ENCODE assay signal across 1 cellular context in the genomic region with DNA sequence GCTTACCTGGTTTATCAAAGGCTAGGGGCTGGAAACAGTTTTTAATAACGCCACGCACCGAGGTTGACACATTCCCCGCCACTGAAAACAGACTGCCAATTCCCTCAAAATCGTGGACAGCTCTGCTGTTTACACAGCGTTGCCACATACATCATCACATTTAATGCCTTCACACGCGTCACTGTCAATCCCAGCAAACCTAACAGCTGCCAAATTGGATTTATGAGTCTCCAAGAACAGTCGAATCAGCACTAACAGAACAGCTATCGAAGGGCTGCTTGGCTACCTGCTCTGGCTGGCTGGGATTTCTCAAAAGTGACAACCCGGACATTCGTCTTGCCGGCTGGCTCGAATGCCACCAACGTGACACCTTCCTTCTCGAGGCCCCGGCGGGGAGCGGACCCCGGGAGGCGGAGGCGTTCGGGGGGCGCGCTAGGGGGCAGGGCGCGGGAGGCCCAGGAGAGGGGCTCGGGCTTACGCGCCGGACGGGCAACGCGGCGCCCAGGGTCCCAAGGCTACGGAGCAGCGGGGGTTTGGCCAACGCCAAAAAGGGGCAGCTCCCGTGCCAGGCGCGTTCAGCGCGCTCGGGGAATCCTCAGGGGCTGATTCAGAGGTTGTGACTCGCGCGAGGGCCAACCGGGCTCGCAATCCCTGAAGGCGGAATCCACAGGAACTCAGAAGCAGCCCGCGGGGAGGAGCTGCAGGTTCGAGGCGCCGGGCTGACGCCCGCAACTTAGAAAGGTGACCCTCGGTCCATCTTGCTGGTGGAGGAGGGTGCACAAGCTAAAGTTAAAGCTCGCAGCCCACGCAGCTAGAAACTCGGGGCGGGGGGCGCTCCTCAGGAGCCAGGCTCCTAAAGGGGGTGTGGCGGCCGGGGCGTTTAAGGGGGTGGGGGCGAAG.
TF ChIP-seq lines count a peak whose summit lies in the region.

No MANE protein-coding gene starts in this region.

TF ChIP-seq in HepG2, 621 proteins besides CTCF, POLR2A, EP300 and RAD21 (continued from another document and continues in another):
- TF ChIP-seq, protein P1, sequence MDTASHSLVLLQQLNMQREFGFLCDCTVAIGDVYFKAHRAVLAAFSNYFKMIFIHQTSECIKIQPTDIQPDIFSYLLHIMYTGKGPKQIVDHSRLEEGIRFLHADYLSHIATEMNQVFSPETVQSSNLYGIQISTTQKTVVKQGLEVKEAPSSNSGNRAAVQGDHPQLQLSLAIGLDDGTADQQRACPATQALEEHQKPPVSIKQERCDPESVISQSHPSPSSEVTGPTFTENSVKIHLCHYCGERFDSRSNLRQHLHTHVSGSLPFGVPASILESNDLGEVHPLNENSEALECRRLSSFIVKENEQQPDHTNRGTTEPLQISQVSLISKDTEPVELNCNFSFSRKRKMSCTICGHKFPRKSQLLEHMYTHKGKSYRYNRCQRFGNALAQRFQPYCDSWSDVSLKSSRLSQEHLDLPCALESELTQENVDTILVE (CRISPR knock-in tag; IDR thresholded peaks at IDR 0.05), result no peak
- TF ChIP-seq PHF8 (CRISPR knock-in tag; IDR thresholded peaks at IDR 0.05) (peak; percentile 44; the same call in 1 of the 2 replicates), SNAPC2 (CRISPR knock-in tag; IDR thresholded peaks at IDR 0.05) (no peak), FOXM1 (CRISPR knock-in tag; IDR thresholded peaks at IDR 0.05) (no peak), HNRNPLL (IDR thresholded peaks at IDR 0.05; ENCODE audit: low read depth, low read length, poor library complexity, severe bottlenecking) (peak; percentile 58), MED8 (CRISPR knock-in tag; IDR thresholded peaks at IDR 0.05; ENCODE audit: insufficient replicate concordance) (no peak), ISL2 (CRISPR knock-in tag; IDR thresholded peaks at IDR 0.05) (no peak), IKZF1 (IDR thresholded peaks at IDR 0.05) (no peak), FOXK1 (CRISPR knock-in tag; IDR thresholded peaks at IDR 0.05; ENCODE audit: borderline replicate concordance, low read depth) (no peak), ERF (CRISPR knock-in tag; IDR thresholded peaks at IDR 0.05) (no peak), AHR (CRISPR knock-in tag; IDR thresholded peaks at IDR 0.05) (no peak), ZNF713 (CRISPR knock-in tag; IDR thresholded peaks at IDR 0.05) (no peak), ZNF101 (CRISPR knock-in tag; IDR thresholded peaks at IDR 0.05; ENCODE audit: borderline replicate concordance, low read depth) (no peak; the same call in 1 of the 2 replicates), IKZF4 (CRISPR knock-in tag; IDR thresholded peaks at IDR 0.05; ENCODE audit: borderline replicate concordance, low read depth, not compliant biosample characterization) (no peak), REPIN1 (CRISPR knock-in tag; IDR thresholded peaks at IDR 0.05; ENCODE audit: borderline replicate concordance, low read depth) (no peak), MIXL1 (CRISPR knock-in tag; IDR thresholded peaks at IDR 0.05) (no peak), MED1 (CRISPR knock-in tag; IDR thresholded peaks at IDR 0.05) (peak; percentile 13; the same call in 1 of the 2 replicates), PCBP1 (IDR thresholded peaks at IDR 0.05; ENCODE audit: borderline replicate concordance, low read depth, low read length) (no peak), RARA (CRISPR knock-in tag; IDR thresholded peaks at IDR 0.05) (no peak), JARID2 (CRISPR knock-in tag; IDR thresholded peaks at IDR 0.05; ENCODE audit: insufficient replicate concordance) (no peak), MAFK (conservative IDR thresholded peaks at IDR 0.05 in 1 of 2, IDR thresholded peaks at IDR 0.05 in 1 of 2; ENCODE audit: low read length in 2 of 2) (peak; percentile 81 to 92), KDM1A (CRISPR knock-in tag; IDR thresholded peaks at IDR 0.05) (no peak), SRSF1 (optimal IDR thresholded peaks at IDR 0.05; ENCODE audit: low read depth, low read length) (peak; percentile 31), WIZ (CRISPR knock-in tag; IDR thresholded peaks at IDR 0.05) (no peak), PRMT3 (CRISPR knock-in tag; IDR thresholded peaks at IDR 0.05; ENCODE audit: borderline replicate concordance, low read depth) (no peak), ZNF224 (CRISPR knock-in tag; IDR thresholded peaks at IDR 0.05) (0 out of 2 replicates have a peak, but pooled peaks have one; percentile 51), ZNF768 (CRISPR knock-in tag; IDR thresholded peaks at IDR 0.05) (peak; percentile 30; the same call in 1 of the 2 replicates), ZNF510 (CRISPR knock-in tag; IDR thresholded peaks at IDR 0.05; ENCODE audit: low read depth) (no peak), SIX4 (CRISPR knock-in tag; IDR thresholded peaks at IDR 0.05) (no peak), ZNF207 (IDR thresholded peaks at IDR 0.05; ENCODE audit: borderline replicate concordance) (no peak), NAIF1 (CRISPR knock-in tag; IDR thresholded peaks at IDR 0.05; ENCODE audit: borderline replicate concordance) (no peak), TOPORS (CRISPR knock-in tag; IDR thresholded peaks at IDR 0.05) (no peak), ZNF468 (CRISPR knock-in tag; IDR thresholded peaks at IDR 0.05) (0 out of 2 replicates have a peak, but pooled peaks have one; percentile 38), MEF2D (CRISPR knock-in tag; IDR thresholded peaks at IDR 0.05) (no peak)
- TF ChIP-seq, protein P2, sequence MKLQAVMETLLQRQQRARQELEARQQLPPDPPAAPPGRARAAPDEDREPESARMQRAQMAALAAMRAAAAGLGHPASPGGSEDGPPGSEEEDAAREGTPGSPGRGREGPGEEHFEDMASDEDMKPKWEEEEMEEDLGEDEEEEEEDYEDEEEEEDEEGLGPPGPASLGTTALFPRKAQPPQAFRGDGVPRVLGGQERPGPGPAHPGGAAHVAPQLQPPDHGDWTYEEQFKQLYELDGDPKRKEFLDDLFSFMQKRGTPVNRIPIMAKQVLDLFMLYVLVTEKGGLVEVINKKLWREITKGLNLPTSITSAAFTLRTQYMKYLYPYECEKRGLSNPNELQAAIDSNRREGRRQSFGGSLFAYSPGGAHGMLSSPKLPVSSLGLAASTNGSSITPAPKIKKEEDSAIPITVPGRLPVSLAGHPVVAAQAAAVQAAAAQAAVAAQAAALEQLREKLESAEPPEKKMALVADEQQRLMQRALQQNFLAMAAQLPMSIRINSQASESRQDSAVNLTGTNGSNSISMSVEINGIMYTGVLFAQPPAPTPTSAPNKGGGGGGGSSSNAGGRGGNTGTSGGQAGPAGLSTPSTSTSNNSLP (IDR thresholded peaks at IDR 0.05; ENCODE audit: low read depth, low read length), result no peak
- TF ChIP-seq, protein P3, sequence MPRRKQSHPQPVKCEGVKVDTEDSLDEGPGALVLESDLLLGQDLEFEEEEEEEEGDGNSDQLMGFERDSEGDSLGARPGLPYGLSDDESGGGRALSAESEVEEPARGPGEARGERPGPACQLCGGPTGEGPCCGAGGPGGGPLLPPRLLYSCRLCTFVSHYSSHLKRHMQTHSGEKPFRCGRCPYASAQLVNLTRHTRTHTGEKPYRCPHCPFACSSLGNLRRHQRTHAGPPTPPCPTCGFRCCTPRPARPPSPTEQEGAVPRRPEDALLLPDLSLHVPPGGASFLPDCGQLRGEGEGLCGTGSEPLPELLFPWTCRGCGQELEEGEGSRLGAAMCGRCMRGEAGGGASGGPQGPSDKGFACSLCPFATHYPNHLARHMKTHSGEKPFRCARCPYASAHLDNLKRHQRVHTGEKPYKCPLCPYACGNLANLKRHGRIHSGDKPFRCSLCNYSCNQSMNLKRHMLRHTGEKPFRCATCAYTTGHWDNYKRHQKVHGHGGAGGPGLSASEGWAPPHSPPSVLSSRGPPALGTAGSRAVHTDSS (CRISPR knock-in tag; conservative IDR thresholded peaks at IDR 0.05), result no peak
- TF ChIP-seq, protein P4, sequence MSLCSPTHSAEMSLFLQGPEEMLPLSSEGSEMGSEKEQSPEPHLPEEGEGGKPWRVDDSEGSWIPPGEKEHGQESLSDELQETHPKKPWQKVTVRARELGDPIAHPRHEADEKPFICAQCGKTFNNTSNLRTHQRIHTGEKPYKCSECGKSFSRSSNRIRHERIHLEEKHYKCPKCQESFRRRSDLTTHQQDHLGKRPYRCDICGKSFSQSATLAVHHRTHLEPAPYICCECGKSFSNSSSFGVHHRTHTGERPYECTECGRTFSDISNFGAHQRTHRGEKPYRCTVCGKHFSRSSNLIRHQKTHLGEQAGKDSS (CRISPR knock-in tag; IDR thresholded peaks at IDR 0.05; ENCODE audit: borderline replicate concordance, low read depth), result peak; percentile 45; the same call in 1 of the 2 replicates
- TF ChIP-seq, protein P5, sequence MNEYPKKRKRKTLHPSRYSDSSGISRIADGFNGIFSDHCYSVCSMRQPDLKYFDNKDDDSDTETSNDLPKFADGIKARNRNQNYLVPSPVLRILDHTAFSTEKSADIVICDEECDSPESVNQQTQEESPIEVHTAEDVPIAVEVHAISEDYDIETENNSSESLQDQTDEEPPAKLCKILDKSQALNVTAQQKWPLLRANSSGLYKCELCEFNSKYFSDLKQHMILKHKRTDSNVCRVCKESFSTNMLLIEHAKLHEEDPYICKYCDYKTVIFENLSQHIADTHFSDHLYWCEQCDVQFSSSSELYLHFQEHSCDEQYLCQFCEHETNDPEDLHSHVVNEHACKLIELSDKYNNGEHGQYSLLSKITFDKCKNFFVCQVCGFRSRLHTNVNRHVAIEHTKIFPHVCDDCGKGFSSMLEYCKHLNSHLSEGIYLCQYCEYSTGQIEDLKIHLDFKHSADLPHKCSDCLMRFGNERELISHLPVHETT (CRISPR knock-in tag; conservative IDR thresholded peaks at IDR 0.05), result no peak
- TF ChIP-seq, protein P6, sequence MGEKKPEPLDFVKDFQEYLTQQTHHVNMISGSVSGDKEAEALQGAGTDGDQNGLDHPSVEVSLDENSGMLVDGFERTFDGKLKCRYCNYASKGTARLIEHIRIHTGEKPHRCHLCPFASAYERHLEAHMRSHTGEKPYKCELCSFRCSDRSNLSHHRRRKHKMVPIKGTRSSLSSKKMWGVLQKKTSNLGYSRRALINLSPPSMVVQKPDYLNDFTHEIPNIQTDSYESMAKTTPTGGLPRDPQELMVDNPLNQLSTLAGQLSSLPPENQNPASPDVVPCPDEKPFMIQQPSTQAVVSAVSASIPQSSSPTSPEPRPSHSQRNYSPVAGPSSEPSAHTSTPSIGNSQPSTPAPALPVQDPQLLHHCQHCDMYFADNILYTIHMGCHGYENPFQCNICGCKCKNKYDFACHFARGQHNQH (CRISPR knock-in tag; IDR thresholded peaks at IDR 0.05), result 0 out of 2 replicates have a peak, but pooled peaks have one; percentile 9
- TF ChIP-seq, protein P7, sequence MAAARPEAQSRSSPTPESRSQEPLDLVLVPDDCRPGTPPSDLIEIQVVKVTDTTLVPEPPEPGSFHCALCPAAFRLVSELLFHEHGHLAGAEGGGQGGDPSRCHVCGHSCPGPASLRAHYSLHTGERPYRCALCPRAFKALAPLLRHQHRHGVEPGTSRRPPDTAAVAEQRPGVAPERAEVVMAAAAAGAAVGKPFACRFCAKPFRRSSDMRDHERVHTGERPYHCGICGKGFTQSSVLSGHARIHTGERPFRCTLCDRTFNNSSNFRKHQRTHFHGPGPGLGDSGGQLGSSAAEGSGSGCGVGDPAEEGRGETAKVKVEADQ (CRISPR knock-in tag; IDR thresholded peaks at IDR 0.05; ENCODE audit: borderline replicate concordance), result no peak
- TF ChIP-seq, protein P8, sequence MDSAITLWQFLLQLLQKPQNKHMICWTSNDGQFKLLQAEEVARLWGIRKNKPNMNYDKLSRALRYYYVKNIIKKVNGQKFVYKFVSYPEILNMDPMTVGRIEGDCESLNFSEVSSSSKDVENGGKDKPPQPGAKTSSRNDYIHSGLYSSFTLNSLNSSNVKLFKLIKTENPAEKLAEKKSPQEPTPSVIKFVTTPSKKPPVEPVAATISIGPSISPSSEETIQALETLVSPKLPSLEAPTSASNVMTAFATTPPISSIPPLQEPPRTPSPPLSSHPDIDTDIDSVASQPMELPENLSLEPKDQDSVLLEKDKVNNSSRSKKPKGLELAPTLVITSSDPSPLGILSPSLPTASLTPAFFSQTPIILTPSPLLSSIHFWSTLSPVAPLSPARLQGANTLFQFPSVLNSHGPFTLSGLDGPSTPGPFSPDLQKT (CRISPR knock-in tag; IDR thresholded peaks at IDR 0.05; ENCODE audit: borderline replicate concordance), result no peak
- TF ChIP-seq, protein P9, sequence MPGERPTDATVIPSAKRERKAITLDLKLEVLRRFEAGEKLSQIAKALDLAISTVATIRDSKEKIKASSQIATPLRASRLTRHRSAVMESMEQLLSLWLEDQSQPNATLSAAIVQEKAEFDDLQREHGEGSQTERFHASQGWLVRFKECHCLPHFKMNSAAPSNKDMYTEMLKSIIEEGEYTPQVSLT (CRISPR knock-in tag; IDR thresholded peaks at IDR 0.05; ENCODE audit: borderline replicate concordance, low read depth), result no peak
- TF ChIP-seq, protein P10, sequence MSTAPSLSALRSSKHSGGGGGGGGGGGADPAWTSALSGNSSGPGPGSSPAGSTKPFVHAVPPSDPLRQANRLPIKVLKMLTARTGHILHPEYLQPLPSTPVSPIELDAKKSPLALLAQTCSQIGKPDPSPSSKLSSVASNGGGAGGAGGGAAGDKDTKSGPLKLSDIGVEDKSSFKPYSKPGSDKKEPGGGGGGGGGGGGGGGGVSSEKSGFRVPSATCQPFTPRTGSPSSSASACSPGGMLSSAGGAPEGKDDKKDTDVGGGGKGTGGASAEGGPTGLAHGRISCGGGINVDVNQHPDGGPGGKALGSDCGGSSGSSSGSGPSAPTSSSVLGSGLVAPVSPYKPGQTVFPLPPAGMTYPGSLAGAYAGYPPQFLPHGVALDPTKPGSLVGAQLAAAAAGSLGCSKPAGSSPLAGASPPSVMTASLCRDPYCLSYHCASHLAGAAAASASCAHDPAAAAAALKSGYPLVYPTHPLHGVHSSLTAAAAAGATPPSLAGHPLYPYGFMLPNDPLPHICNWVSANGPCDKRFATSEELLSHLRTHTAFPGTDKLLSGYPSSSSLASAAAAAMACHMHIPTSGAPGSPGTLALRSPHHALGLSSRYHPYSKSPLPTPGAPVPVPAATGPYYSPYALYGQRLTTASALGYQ (CRISPR knock-in tag; IDR thresholded peaks at IDR 0.05), result peak; percentile 49; the same call in 1 of the 2 replicates
